8 cellular contexts compared by ENCODE assay signal in the genomic region with DNA sequence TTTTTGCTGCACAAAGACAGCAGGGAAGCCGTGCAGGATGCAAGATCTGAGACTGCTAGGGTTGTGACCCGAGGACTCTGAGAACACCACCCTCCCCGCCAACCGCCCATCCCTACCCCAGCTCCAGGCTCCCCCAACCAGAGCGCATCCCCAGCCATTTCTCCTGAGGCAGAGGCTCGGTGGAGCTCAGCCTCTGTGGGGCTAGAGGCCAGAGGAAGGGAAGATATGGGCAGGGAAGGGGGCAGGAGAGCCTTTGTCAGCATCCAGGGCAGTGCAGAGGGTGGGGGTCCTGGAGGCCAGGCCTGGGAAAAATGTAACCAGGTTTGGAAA. TPM values are rescaled to one million over a fixed set of nuclear protein-coding genes. Genes with fewer than 3 reads are reported as not detected.
DNase-seq lines count a peak whose midpoint lies in the region; ATAC-seq and TF ChIP-seq lines count a peak whose summit lies in the region.
"Not testable (repeated sequence)": the region's sequence is repeated elsewhere in the genome, so short reads cannot be mapped to it uniquely, and the experiment has no call there.

No MANE protein-coding gene starts in this region.

- POLR2A ChIA-PET in T-cell (lab: Charles Lee); activated CD4-positive, alpha-beta memory T cell treated with anti-CD3 and anti-CD28 coated beads for 36 hours (lab: Charles Lee); naive thymus-derived CD4-positive, alpha-beta T cell (lab: Charles Lee): not testable (repeated sequence)

- peak; percentile 78 for DNase-seq in DMS53 (lab: John Stamatoyannopoulos, UW)
- DNase-seq in NCI-H146 (lab: John Stamatoyannopoulos, UW), result peak; percentile 34
- not testable (repeated sequence) for DNase-seq in T-cell; activated CD4-positive, alpha-beta memory T cell treated with anti-CD3 and anti-CD28 coated beads for 36 hours; activated naive CD4-positive, alpha-beta T cell treated with anti-CD3 and anti-CD28 coated beads, Interleukin-2, amount 10 ng/mL, durations not matched to agents 7 days and 5 days; glutamatergic neuron; naive thymus-derived CD4-positive, alpha-beta T cell

- not testable (repeated sequence) for H3K9me3 Mint-ChIP-seq in T-cell; activated CD4-positive, alpha-beta memory T cell treated with anti-CD3 and anti-CD28 coated beads for 36 hours; activated naive CD4-positive, alpha-beta T cell treated with anti-CD3 and anti-CD28 coated beads, Interleukin-2, amount 10 ng/mL, durations not matched to agents 7 days and 5 days; glutamatergic neuron (ENCODE audit: unreplicated experiment); naive thymus-derived CD4-positive, alpha-beta T cell; stimulated activated memory B cell treated with anti-CD40 and anti-IgM and Interleukin-4, amounts not matched to agents 10 μg/mL and 1 μg/mL and 100 μg/mL, for 72 hours

- peaks cover 8 to 16% of the 10 kb centered on the region in 2 donors for H3K27me3 Mint-ChIP-seq in T-cell
- H3K27me3 Mint-ChIP-seq in activated CD4-positive, alpha-beta memory T cell treated with anti-CD3 and anti-CD28 coated beads for 36 hours, result peaks cover 12% of the 10 kb centered on the region
- peaks cover 58% of the 10 kb centered on the region for H3K27me3 Mint-ChIP-seq in activated naive CD4-positive, alpha-beta T cell treated with anti-CD3 and anti-CD28 coated beads, Interleukin-2, amount 10 ng/mL, durations not matched to agents 7 days and 5 days
- H3K27me3 Mint-ChIP-seq in glutamatergic neuron (ENCODE audit: unreplicated experiment), result not testable (repeated sequence)
- peaks cover 0 to 35% (median 5%) of the 10 kb centered on the region in 5 donors for H3K27me3 Mint-ChIP-seq in naive thymus-derived CD4-positive, alpha-beta T cell
- H3K27me3 Mint-ChIP-seq in stimulated activated memory B cell treated with anti-CD40 and anti-IgM and Interleukin-4, amounts not matched to agents 10 μg/mL and 1 μg/mL and 100 μg/mL, for 72 hours, result peaks cover 34% of the 10 kb centered on the region

- H3K4me3 ChIP-seq in naive thymus-derived CD4-positive, alpha-beta T cell (ENCODE audit: low read length), result not testable (repeated sequence)

- intact Hi-C loops in activated CD4-positive, alpha-beta memory T cell treated with anti-CD3 and anti-CD28 coated beads for 36 hours (cut with micrococcal nuclease); naive thymus-derived CD4-positive, alpha-beta T cell (cut with micrococcal nuclease): not testable (repeated sequence)

- not testable (repeated sequence) for H3K36me3 Mint-ChIP-seq in T-cell; activated CD4-positive, alpha-beta memory T cell treated with anti-CD3 and anti-CD28 coated beads for 36 hours; activated naive CD4-positive, alpha-beta T cell treated with anti-CD3 and anti-CD28 coated beads, Interleukin-2, amount 10 ng/mL, durations not matched to agents 7 days and 5 days; glutamatergic neuron (ENCODE audit: unreplicated experiment); naive thymus-derived CD4-positive, alpha-beta T cell; stimulated activated memory B cell treated with anti-CD40 and anti-IgM and Interleukin-4, amounts not matched to agents 10 μg/mL and 1 μg/mL and 100 μg/mL, for 72 hours

- H3K27ac ChIP-seq in naive thymus-derived CD4-positive, alpha-beta T cell (ENCODE audit: low read depth, low read length), result not testable (repeated sequence)

- not testable (repeated sequence) for TF ChIP-seq CTCF in glutamatergic neuron (IDR thresholded peaks at IDR 0.05; ENCODE audit: partially characterized antibody, unreplicated experiment)

- H3K27me3 ChIP-seq in naive thymus-derived CD4-positive, alpha-beta T cell (ENCODE audit: control insufficient read depth in 2 of 2, insufficient read depth in 2 of 2, low read length in 2 of 2), result not testable (repeated sequence)

- H3K4me1 ChIP-seq in naive thymus-derived CD4-positive, alpha-beta T cell (ENCODE audit: control insufficient read depth in 2 of 2, insufficient read depth in 2 of 2, low read length in 2 of 2), result not testable (repeated sequence)

- peak; percentile 12 to 19 (median 17) for ATAC-seq in T-cell (replicated peaks in 1 of 4)
- ATAC-seq in naive thymus-derived CD4-positive, alpha-beta T cell, result not testable (repeated sequence)
- peak; percentile 1 for ATAC-seq in stimulated activated memory B cell treated with anti-CD40 and anti-IgM and Interleukin-4, amounts not matched to agents 10 μg/mL and 1 μg/mL and 100 μg/mL, for 72 hours

- H3K36me3 ChIP-seq in naive thymus-derived CD4-positive, alpha-beta T cell (ENCODE audit: control insufficient read depth in 2 of 3, insufficient read depth in 3 of 3, low read length in 3 of 3), result not testable (repeated sequence)

- not testable (repeated sequence) for H3K27ac Mint-ChIP-seq in T-cell; activated CD4-positive, alpha-beta memory T cell treated with anti-CD3 and anti-CD28 coated beads for 36 hours; activated naive CD4-positive, alpha-beta T cell treated with anti-CD3 and anti-CD28 coated beads, Interleukin-2, amount 10 ng/mL, durations not matched to agents 7 days and 5 days; glutamatergic neuron (ENCODE audit: unreplicated experiment); naive thymus-derived CD4-positive, alpha-beta T cell; stimulated activated memory B cell treated with anti-CD40 and anti-IgM and Interleukin-4, amounts not matched to agents 10 μg/mL and 1 μg/mL and 100 μg/mL, for 72 hours

- H3K9me3 ChIP-seq in naive thymus-derived CD4-positive, alpha-beta T cell (ENCODE audit: control insufficient read depth in 2 of 3, low read length in 3 of 3), result not testable (repeated sequence)

- CTCF ChIA-PET in T-cell (lab: Charles Lee); activated CD4-positive, alpha-beta memory T cell treated with anti-CD3 and anti-CD28 coated beads for 36 hours (lab: Charles Lee); activated naive CD4-positive, alpha-beta T cell treated with anti-CD3 and anti-CD28 coated beads, Interleukin-2, amount 10 ng/mL, durations not matched to agents 7 days and 5 days (lab: Charles Lee); naive thymus-derived CD4-positive, alpha-beta T cell (lab: Charles Lee): not testable (repeated sequence)

- peaks cover 6 to 18% (median 15%) of the 10 kb centered on the region in 3 donors for H3K4me1 Mint-ChIP-seq in T-cell
- H3K4me1 Mint-ChIP-seq in activated CD4-positive, alpha-beta memory T cell treated with anti-CD3 and anti-CD28 coated beads for 36 hours (ENCODE audit: low read depth); glutamatergic neuron (ENCODE audit: low read depth, unreplicated experiment); stimulated activated memory B cell treated with anti-CD40 and anti-IgM and Interleukin-4, amounts not matched to agents 10 μg/mL and 1 μg/mL and 100 μg/mL, for 72 hours: not testable (repeated sequence)
- H3K4me1 Mint-ChIP-seq in activated naive CD4-positive, alpha-beta T cell treated with anti-CD3 and anti-CD28 coated beads, Interleukin-2, amount 10 ng/mL, durations not matched to agents 7 days and 5 days, result peaks cover 19% of the 10 kb centered on the region
- H3K4me1 Mint-ChIP-seq in naive thymus-derived CD4-positive, alpha-beta T cell, result peaks cover 0 to 17% (median 5%) of the 10 kb centered on the region in 7 donors

- H3K4me3 Mint-ChIP-seq in T-cell (peak overlapping the region in 1 of 3 donors; percentile 49), glutamatergic neuron (ENCODE audit: unreplicated experiment) (peak overlapping the region; percentile 39)
- H3K4me3 Mint-ChIP-seq in activated CD4-positive, alpha-beta memory T cell treated with anti-CD3 and anti-CD28 coated beads for 36 hours, result peak overlapping the region; percentile 8
- peak overlapping the region; percentile 23 for H3K4me3 Mint-ChIP-seq in activated naive CD4-positive, alpha-beta T cell treated with anti-CD3 and anti-CD28 coated beads, Interleukin-2, amount 10 ng/mL, durations not matched to agents 7 days and 5 days
- H3K4me3 Mint-ChIP-seq in naive thymus-derived CD4-positive, alpha-beta T cell, result peak overlapping the region in 6 of 10 donors; percentile 19 to 83 (median 32)
- not testable (repeated sequence) for H3K4me3 Mint-ChIP-seq in stimulated activated memory B cell treated with anti-CD40 and anti-IgM and Interleukin-4, amounts not matched to agents 10 μg/mL and 1 μg/mL and 100 μg/mL, for 72 hours

RNA-seq across cellular contexts. Expression of gene SIMC1, which starts 43.2 kb away (rescaled TPM):
- total RNA-seq in T-cell (10 to 100 TPM; 19.2 to 25.4 (median 24.1) TPM), glutamatergic neuron (ENCODE audit: unreplicated experiment) (35.2 TPM)
- 10 to 100 TPM; 24.4 to 26.8 TPM for total RNA-seq in activated CD4-positive, alpha-beta memory T cell treated with anti-CD3 and anti-CD28 coated beads for 36 hours
- total RNA-seq in naive thymus-derived CD4-positive, alpha-beta T cell, result 10 to 100 TPM; 20.1 to 32.1 (median 25.9) TPM
- 10 to 100 TPM in 1 of 2 donors, 1 to 10 TPM in 1; 7.9 to 15.1 TPM for polyA plus RNA-seq in naive thymus-derived CD4-positive, alpha-beta T cell
